ENCODE assay signal across 16 cellular contexts in genomic region chr10:118102116-118102515, GRCh38. TPM values are rescaled to one million over a fixed set of nuclear protein-coding genes. Genes with fewer than 3 reads are reported as not detected.
DNase-seq lines count a peak whose midpoint lies in the region; ATAC-seq and TF ChIP-seq lines count a peak whose summit lies in the region.
"Had no signal": no experiment of that assay in that cellular context is flagged by ENCODE, and none has a peak within 500 bp of the region (broad histone marks: within the 10 kb centered on the region; RNA-seq: fewer than 3 reads in every experiment).

No MANE protein-coding gene starts in this region.

- TF ChIP-seq CTCF in PC-3 (conservative IDR thresholded peaks at IDR 0.05; ENCODE audit: low read depth, low read length) = peak; percentile 26; the same call in 1 of the 2 replicates
- peak; percentile 9 for TF ChIP-seq CTCF in foreskin keratinocyte (conservative IDR thresholded peaks at IDR 0.05)
- TF ChIP-seq CTCF in retinal pigment epithelial cell (conservative IDR thresholded peaks at IDR 0.05; ENCODE audit: low read depth, low read length) = peak; percentile 10

- no peaks in the 10 kb centered on the region for H3K9me3 ChIP-seq in PC-3 (ENCODE audit: low read length)

- no peak overlapping the region for H2AFZ ChIP-seq in PC-3 (ENCODE audit: low read length)

- H3K27ac ChIP-seq in PC-3 (ENCODE audit: low read length) (no peak overlapping the region), foreskin keratinocyte (no peak overlapping the region)

- H3K9ac ChIP-seq in PC-3 (ENCODE audit: low read length) = no peak overlapping the region

- H3K9me2 ChIP-seq in PC-3 (replicated peaks; ENCODE audit: low read length) = no peaks in the 10 kb centered on the region

- CTCF ChIA-PET in PC-3 (lab: Charles Lee) = no interaction called here

- H4K20me1 ChIP-seq in PC-3 (ENCODE audit: low read length) = no peaks in the 10 kb centered on the region

- DNase-seq in AG20443 (ENCODE audit: low spot score) (peak; percentile 26), PC-3 (no peak), foreskin keratinocyte (no peak), retinal pigment epithelial cell (ENCODE audit: low read depth) (peak; percentile 5), left cardiac atrium (no peak), NOMO-1 treated with dmso at 0.1 percent for 144 hours (lab: John Stamatoyannopoulos, UW; ENCODE audit: unreplicated experiment) (no peak)
- DNase-seq: Calu3; CD4-positive, alpha-beta T cell; DMS79; Karpas-422; NCI-H1417 treated with DMSO at 0.1 percent for 48 hours; NCI-H2029 treated with DMSO at 0.1 percent for 48 hours; NCI-H526 treated with DMSO at 0.1 percent for 48 hours; NK-92 treated with Interleukin-12 subunit alpha and Interleukin-12 subunit beta, amount 100 ng/mL, for 24 hours had no signal

- BruUV-seq in PC-3 (replicated peaks; lab: Mats Ljungman, UMichigan) = no TSS peak

- H3K4me3 ChIP-seq in PC-3 (ENCODE audit: low read length) (no peak overlapping the region), retinal pigment epithelial cell (ENCODE audit: low read length) (no peak overlapping the region)

- no peaks in the 10 kb centered on the region for H3F3A ChIP-seq in PC-3 (ENCODE audit: low read length, unreplicated experiment)

- H3K4me1 ChIP-seq in PC-3 (ENCODE audit: insufficient read depth, low read length) (no peaks in the 10 kb centered on the region), foreskin keratinocyte (no peaks in the 10 kb centered on the region)

- ATAC-seq in PC-3 (no peak), foreskin keratinocyte (no peak), GM21737 (IDR thresholded peaks at IDR 0.05; ENCODE audit: unreplicated experiment) (no peak), HG02938 (IDR thresholded peaks at IDR 0.05; ENCODE audit: unreplicated experiment) (no peak), left cardiac atrium (no peak)

- H3K27me3 ChIP-seq in PC-3 (ENCODE audit: low read length) (no peaks in the 10 kb centered on the region), foreskin keratinocyte (peaks cover 9% of the 10 kb centered on the region)

- no peaks in the 10 kb centered on the region for H3K79me2 ChIP-seq in PC-3 (ENCODE audit: low read length)

- intact Hi-C loops in PC-3 (cut with micrococcal nuclease) (no loop called here), left cardiac atrium (cut with DNase I) (no loop called here)

- POLR2A ChIA-PET in PC-3 (lab: Charles Lee; ENCODE audit: unreplicated experiment) = no interaction called here

- no peak overlapping the region for H3K4me2 ChIP-seq in PC-3 (ENCODE audit: low read length)

- no peaks in the 10 kb centered on the region for H3K36me3 ChIP-seq in PC-3 (ENCODE audit: low read depth, low read length)

RNA-seq across cellular contexts. Expression of gene RAB11FIP2, which starts 55.4 kb away (rescaled TPM):
- 4.4 and 8.2 TPM in 2 replicates for total RNA-seq in PC-3 (2014; rRNA removed)
- 9.3 and 9.9 TPM in 2 replicates for total RNA-seq in foreskin keratinocyte
- 1.5 and 1.6 TPM in 2 replicates for polyA plus RNA-seq in foreskin keratinocyte
- total RNA-seq in left cardiac atrium = 10 to 100 TPM; 14.7 to 15.1 TPM

Comparison
In these comparisons a context has a peak if more than half of its experiments do, and no peak if none do; other contexts are left out.
1. DNase-seq: peak in AG20443 (single experiment) and retinal pigment epithelial cell (single experiment); none in PC-3 (single experiment), foreskin keratinocyte (0 of 2), left cardiac atrium (single experiment) and NOMO-1 treated with dmso at 0.1 percent for 144 hours (single experiment).
2. Peak in every context shown above with its lines, with median percentiles within 50 percentile points of each other: CTCF ChIP-seq.